In the genomic region with DNA sequence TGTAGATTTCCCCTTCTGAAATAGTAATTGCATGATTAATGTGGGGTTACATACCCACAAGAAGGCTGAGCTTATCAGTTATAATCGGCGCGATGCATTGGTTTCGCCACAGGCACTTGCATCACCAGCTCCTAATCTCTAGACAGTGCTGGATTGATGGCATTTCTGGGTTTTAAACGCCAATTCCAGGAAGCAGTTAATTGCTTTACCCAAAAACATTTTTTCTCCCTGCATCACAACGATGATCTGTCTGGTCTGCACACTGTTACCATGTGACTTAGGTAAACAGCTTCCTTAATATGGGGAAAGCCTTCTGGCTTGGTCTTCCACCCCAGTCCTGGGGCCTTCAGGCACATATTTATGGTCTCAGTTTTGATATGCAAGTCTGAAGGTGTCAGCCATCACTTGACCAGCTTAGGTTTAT, we compare ENCODE assay signal across 1 cellular context.
TF ChIP-seq lines count a peak whose summit lies in the region.

No MANE protein-coding gene starts in this region.

TF ChIP-seq in SK-N-SH, 30 proteins besides CTCF, POLR2A, EP300 and RAD21 (continued from another document):
- TF ChIP-seq SIN3A (IDR thresholded peaks at IDR 0.05; ENCODE audit: borderline replicate concordance, low read depth, low read length) (peak; percentile 39; the same call in 1 of the 2 replicates), TCF12 (IDR thresholded peaks at IDR 0.05) (peak; percentile 87), TEAD4 (IDR thresholded peaks at IDR 0.05; ENCODE audit: borderline replicate concordance, insufficient read depth) (peak; percentile 68; the same call in 1 of the 2 replicates), FOXM1 (IDR thresholded peaks at IDR 0.05; ENCODE audit: low read depth) (0 out of 2 replicates have a peak, but pooled peaks have one; percentile 70), MXI1 (IDR thresholded peaks at IDR 0.05; ENCODE audit: low read depth, low read length) (peak; percentile 23; the same call in 1 of the 2 replicates), POLR2AphosphoS5 (IDR thresholded peaks at IDR 0.05; ENCODE audit: low read depth, low read length) (peak; percentile 65; the same call in 1 of the 2 replicates)
- TF ChIP-seq, protein P1, sequence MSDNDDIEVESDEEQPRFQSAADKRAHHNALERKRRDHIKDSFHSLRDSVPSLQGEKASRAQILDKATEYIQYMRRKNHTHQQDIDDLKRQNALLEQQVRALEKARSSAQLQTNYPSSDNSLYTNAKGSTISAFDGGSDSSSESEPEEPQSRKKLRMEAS (IDR thresholded peaks at IDR 0.05; ENCODE audit: low read depth): peak; percentile 80
- TF ChIP-seq, protein P2, sequence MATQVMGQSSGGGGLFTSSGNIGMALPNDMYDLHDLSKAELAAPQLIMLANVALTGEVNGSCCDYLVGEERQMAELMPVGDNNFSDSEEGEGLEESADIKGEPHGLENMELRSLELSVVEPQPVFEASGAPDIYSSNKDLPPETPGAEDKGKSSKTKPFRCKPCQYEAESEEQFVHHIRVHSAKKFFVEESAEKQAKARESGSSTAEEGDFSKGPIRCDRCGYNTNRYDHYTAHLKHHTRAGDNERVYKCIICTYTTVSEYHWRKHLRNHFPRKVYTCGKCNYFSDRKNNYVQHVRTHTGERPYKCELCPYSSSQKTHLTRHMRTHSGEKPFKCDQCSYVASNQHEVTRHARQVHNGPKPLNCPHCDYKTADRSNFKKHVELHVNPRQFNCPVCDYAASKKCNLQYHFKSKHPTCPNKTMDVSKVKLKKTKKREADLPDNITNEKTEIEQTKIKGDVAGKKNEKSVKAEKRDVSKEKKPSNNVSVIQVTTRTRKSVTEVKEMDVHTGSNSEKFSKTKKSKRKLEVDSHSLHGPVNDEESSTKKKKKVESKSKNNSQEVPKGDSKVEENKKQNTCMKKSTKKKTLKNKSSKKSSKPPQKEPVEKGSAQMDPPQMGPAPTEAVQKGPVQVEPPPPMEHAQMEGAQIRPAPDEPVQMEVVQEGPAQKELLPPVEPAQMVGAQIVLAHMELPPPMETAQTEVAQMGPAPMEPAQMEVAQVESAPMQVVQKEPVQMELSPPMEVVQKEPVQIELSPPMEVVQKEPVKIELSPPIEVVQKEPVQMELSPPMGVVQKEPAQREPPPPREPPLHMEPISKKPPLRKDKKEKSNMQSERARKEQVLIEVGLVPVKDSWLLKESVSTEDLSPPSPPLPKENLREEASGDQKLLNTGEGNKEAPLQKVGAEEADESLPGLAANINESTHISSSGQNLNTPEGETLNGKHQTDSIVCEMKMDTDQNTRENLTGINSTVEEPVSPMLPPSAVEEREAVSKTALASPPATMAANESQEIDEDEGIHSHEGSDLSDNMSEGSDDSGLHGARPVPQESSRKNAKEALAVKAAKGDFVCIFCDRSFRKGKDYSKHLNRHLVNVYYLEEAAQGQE (IDR thresholded peaks at IDR 0.05; ENCODE audit: low read depth, low read length): no peak
- TF ChIP-seq, protein P3, sequence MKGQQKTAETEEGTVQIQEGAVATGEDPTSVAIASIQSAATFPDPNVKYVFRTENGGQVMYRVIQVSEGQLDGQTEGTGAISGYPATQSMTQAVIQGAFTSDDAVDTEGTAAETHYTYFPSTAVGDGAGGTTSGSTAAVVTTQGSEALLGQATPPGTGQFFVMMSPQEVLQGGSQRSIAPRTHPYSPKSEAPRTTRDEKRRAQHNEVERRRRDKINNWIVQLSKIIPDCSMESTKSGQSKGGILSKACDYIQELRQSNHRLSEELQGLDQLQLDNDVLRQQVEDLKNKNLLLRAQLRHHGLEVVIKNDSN (IDR thresholded peaks at IDR 0.05; ENCODE audit: borderline replicate concordance, low read depth): peak; percentile 64; the same call in 1 of the 2 replicates
- TF ChIP-seq, protein P4, sequence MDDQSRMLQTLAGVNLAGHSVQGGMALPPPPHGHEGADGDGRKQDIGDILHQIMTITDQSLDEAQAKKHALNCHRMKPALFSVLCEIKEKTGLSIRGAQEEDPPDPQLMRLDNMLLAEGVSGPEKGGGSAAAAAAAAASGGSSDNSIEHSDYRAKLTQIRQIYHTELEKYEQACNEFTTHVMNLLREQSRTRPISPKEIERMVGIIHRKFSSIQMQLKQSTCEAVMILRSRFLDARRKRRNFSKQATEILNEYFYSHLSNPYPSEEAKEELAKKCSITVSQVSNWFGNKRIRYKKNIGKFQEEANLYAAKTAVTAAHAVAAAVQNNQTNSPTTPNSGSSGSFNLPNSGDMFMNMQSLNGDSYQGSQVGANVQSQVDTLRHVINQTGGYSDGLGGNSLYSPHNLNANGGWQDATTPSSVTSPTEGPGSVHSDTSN (IDR thresholded peaks at IDR 0.05): peak; percentile 85
TF ChIP-seq in SK-N-SH: peak in this region for 15.
